In the genomic region with DNA sequence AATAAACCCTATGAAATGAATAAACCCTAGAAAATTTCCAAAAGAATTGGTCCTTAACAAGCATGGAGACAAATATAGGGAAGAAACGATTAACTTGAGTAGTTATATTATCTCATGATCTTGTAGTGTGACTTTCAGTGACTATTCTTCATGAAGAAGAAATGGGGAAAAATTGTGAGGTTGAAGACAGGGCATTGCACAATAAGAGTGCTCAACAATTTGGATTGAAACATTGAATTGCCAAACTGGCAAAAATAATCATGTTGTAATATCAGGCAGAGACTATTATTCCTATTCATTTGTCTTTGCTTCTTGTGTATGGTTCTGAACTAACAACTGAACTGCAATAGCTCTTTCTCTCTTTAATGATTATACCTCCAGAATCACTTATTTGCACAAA, we compare ENCODE assay signal across 8 cellular contexts.
"Had no signal": no experiment of that assay in that cellular context is flagged by ENCODE, and none has a peak within 500 bp of the region (broad histone marks: within the 10 kb centered on the region; RNA-seq: fewer than 3 reads in every experiment).

No MANE protein-coding gene starts in this region.

- DNase-seq: GDM1, GF-D8 had no signal

- H3K4me3 ChIP-seq: GM12878 had no signal

- ATAC-seq: GM12878 had no signal

- FAIRE-seq: G401.6, GM12878, GM12891, GM12892, GM18507, GM19239 had no signal
